21 cellular contexts compared by ENCODE assay signal in genomic region chr9:121641228-121641611, GRCh38. TPM values are rescaled to one million over a fixed set of nuclear protein-coding genes. Genes with fewer than 3 reads are reported as not detected.
"Had no signal": no experiment of that assay in that cellular context is flagged by ENCODE, and none has a peak within 500 bp of the region (broad histone marks: within the 10 kb centered on the region; RNA-seq: fewer than 3 reads in every experiment).

No MANE protein-coding gene starts in this region.

- H3K27me3 Mint-ChIP-seq: activated CD8-positive, alpha-beta T cell treated with anti-CD3 and anti-CD28 coated beads for 36 hours had no signal

- H3K4me1 Mint-ChIP-seq: activated CD4-positive, alpha-beta T cell treated with anti-CD3 and anti-CD28 coated beads, Interleukin-2, amount 10 ng/mL, durations not matched to agents 24 days and 14 days; naive thymus-derived CD8-positive, alpha-beta T cell had no signal

- DNase-seq: activated CD4-positive, alpha-beta T cell treated with anti-CD3 and anti-CD28 coated beads, Interleukin-2, amount 10 ng/mL, durations not matched to agents 24 days and 14 days; activated CD4-positive, CD25-positive, alpha-beta regulatory T cell; activated CD8-positive, alpha-beta T cell treated with anti-CD3 and anti-CD28 coated beads for 36 hours; aorta; dermis blood vessel endothelial cell; effector memory CD4-positive, alpha-beta T cell; foreskin keratinocyte; islet precursor cell; right lobe of liver; stimulated activated CD4-positive, alpha-beta T cell treated with anti-CD3 and anti-CD28 coated beads, Interleukin-15, amount 100 ng/mL, for 24 hours; stimulated activated naive B cell treated with anti-CD40 and anti-IgM and Interleukin-4, amounts not matched to agents 10 μg/mL and 1 μg/mL and 100 μg/mL, for 72 hours; T1000; testis; upper lobe of left lung had no signal

- H3K9me3 ChIP-seq: prostate gland, right lobe of liver, testis, upper lobe of left lung had no signal

- H3K36me3 ChIP-seq: prostate gland, right lobe of liver, upper lobe of left lung had no signal

- H3K36me3 Mint-ChIP-seq: activated naive CD4-positive, alpha-beta T cell treated with anti-CD3 and anti-CD28 coated beads, Interleukin-2, amount 50 U/mL, for 72 hours; brain; naive thymus-derived CD8-positive, alpha-beta T cell had no signal

- H3K4me3 ChIP-seq: lung, prostate gland, right lobe of liver, testis, upper lobe of left lung had no signal

- H3K27ac ChIP-seq: foreskin keratinocyte, prostate gland, right lobe of liver, testis, upper lobe of left lung had no signal

- FAIRE-seq: small intestine had no signal

- H3K9me3 Mint-ChIP-seq: activated CD4-positive, alpha-beta T cell treated with anti-CD3 and anti-CD28 coated beads, Interleukin-2, amount 10 ng/mL, durations not matched to agents 24 days and 14 days; activated CD8-positive, alpha-beta T cell treated with anti-CD3 and anti-CD28 coated beads for 36 hours; activated naive CD4-positive, alpha-beta T cell treated with anti-CD3 and anti-CD28 coated beads, Interleukin-2, amount 50 U/mL, for 72 hours; brain; naive thymus-derived CD8-positive, alpha-beta T cell; T-helper 1 cell treated with Interleukin-12 subunit alpha and Interleukin-12 subunit beta and Interleukin-4 antibody, amounts not matched to agents 30 μg/mL and 1 μg/mL, for 36 hours had no signal

- ATAC-seq: activated CD8-positive, alpha-beta T cell treated with anti-CD3 and anti-CD28 coated beads for 36 hours; activated naive CD4-positive, alpha-beta T cell treated with anti-CD3 and anti-CD28 coated beads, Interleukin-2, amount 50 U/mL, for 72 hours; foreskin keratinocyte; naive thymus-derived CD8-positive, alpha-beta T cell; stimulated activated naive B cell treated with anti-CD40 and anti-IgM and Interleukin-4, amounts not matched to agents 10 μg/mL and 1 μg/mL and 100 μg/mL, for 72 hours had no signal

- H3K4me3 Mint-ChIP-seq: activated CD4-positive, alpha-beta T cell treated with anti-CD3 and anti-CD28 coated beads, Interleukin-2, amount 10 ng/mL, durations not matched to agents 24 days and 14 days; activated CD8-positive, alpha-beta T cell treated with anti-CD3 and anti-CD28 coated beads for 36 hours; brain; naive thymus-derived CD8-positive, alpha-beta T cell; stimulated activated naive B cell treated with anti-CD40 and anti-IgM and Interleukin-4, amounts not matched to agents 10 μg/mL and 1 μg/mL and 100 μg/mL, for 72 hours; T-helper 1 cell treated with Interleukin-12 subunit alpha and Interleukin-12 subunit beta and Interleukin-4 antibody, amounts not matched to agents 30 μg/mL and 1 μg/mL, for 36 hours had no signal

- H3K27me3 ChIP-seq: foreskin keratinocyte, right lobe of liver, testis, upper lobe of left lung had no signal

- H3K27ac Mint-ChIP-seq: activated CD4-positive, alpha-beta T cell treated with anti-CD3 and anti-CD28 coated beads, Interleukin-2, amount 10 ng/mL, durations not matched to agents 24 days and 14 days; activated CD8-positive, alpha-beta T cell treated with anti-CD3 and anti-CD28 coated beads for 36 hours; activated naive CD4-positive, alpha-beta T cell treated with anti-CD3 and anti-CD28 coated beads, Interleukin-2, amount 50 U/mL, for 72 hours; stimulated activated naive B cell treated with anti-CD40 and anti-IgM and Interleukin-4, amounts not matched to agents 10 μg/mL and 1 μg/mL and 100 μg/mL, for 72 hours; T-helper 1 cell treated with Interleukin-12 subunit alpha and Interleukin-12 subunit beta and Interleukin-4 antibody, amounts not matched to agents 30 μg/mL and 1 μg/mL, for 36 hours had no signal

RNA-seq across cellular contexts. Expression of gene DAB2IP, which starts 10.2 kb away (rescaled TPM):
- total RNA-seq: activated CD4-positive, alpha-beta T cell treated with anti-CD3 and anti-CD28 coated beads, Interleukin-2, amount 10 ng/mL, durations not matched to agents 24 days and 14 days; naive thymus-derived CD8-positive, alpha-beta T cell had no signal
- polyA plus RNA-seq: naive thymus-derived CD8-positive, alpha-beta T cell had no signal
